In genomic region chr10:56135806-56136205, GRCh38 we compare ENCODE assay signal across 18 cellular contexts.
"Had no signal": no experiment of that assay in that cellular context is flagged by ENCODE, and none has a peak within 500 bp of the region (broad histone marks: within the 10 kb centered on the region; RNA-seq: fewer than 3 reads in every experiment).

No MANE protein-coding gene starts in this region.

- ATAC-seq: activated naive CD8-positive, alpha-beta T cell treated with anti-CD3 and anti-CD28 coated beads, Interleukin-2, amount 50 U/mL, for 24 hours; effector memory CD8-positive, alpha-beta T cell; left ventricle myocardium superior had no signal

- DNase-seq: activated CD4-positive, CD25-positive, alpha-beta regulatory T cell treated with anti-CD3 and anti-CD28 coated beads, Interleukin-2, amount 50 U/mL, for 72 hours; activated CD8-positive, alpha-beta memory T cell treated with anti-CD3 and anti-CD28 coated beads for 24 hours; activated CD8-positive, alpha-beta memory T cell treated with anti-CD3 and anti-CD28 coated beads, Interleukin-2, amount 50 U/mL, for 48 hours; activated effector memory CD4-positive, alpha-beta T cell treated with Interleukin-2 at 50 U/mL for 16 hours; activated naive CD4-positive, alpha-beta T cell treated with anti-CD3 and anti-CD28 coated beads, Interleukin-2, amount 10 ng/mL, durations not matched to agents 7 days and 5 days; activated naive CD8-positive, alpha-beta T cell treated with anti-CD3 and anti-CD28 coated beads, Interleukin-2, amount 50 U/mL, for 24 hours; activated T-cell treated with anti-CD3 and anti-CD28 coated beads, Interleukin-2, amount 50 U/mL, for 48 hours; anterior cingulate cortex; caudate nucleus; effector memory CD8-positive, alpha-beta T cell; esophagus squamous epithelium; left ventricle myocardium superior; nephron progenitor cell; nucleus accumbens; posterior cingulate gyrus; retina; spleen; stimulated activated naive CD4-positive, alpha-beta T cell had no signal
